Comparison of ENCODE assay signal across 13 cellular contexts in genomic region chr2:136376798-136377211, GRCh38.
A peak's percentile ranks its signal among the peaks of the same experiment; 100 is the strongest.
DNase-seq lines count a peak whose midpoint lies in the region; ATAC-seq and TF ChIP-seq lines count a peak whose summit lies in the region.
"Had no signal": no experiment of that assay in that cellular context is flagged by ENCODE, and none has a peak within 500 bp of the region (broad histone marks: within the 10 kb centered on the region; RNA-seq: fewer than 3 reads in every experiment).

No MANE protein-coding gene starts in this region.

- H3K27me3 ChIP-seq in OCI-LY3 (ENCODE audit: low read depth, low read length) (peaks cover 36% of the 10 kb centered on the region), H7 (ENCODE audit: control insufficient read depth, insufficient read depth, low read length) (no peaks in the 10 kb centered on the region)

- no peak overlapping the region for H3K9ac ChIP-seq in OCI-LY3 (ENCODE audit: low read length)

- ATAC-seq in HG02981 (IDR thresholded peaks at IDR 0.05; ENCODE audit: unreplicated experiment): no peak

- no peak overlapping the region for H2AFZ ChIP-seq in OCI-LY3 (ENCODE audit: low read depth, low read length)

- H3K4me3 ChIP-seq in OCI-LY3 (ENCODE audit: low read length): no peak overlapping the region
- H3K4me3 ChIP-seq in choroid plexus epithelial cell (ENCODE audit: low read depth, low read length): no peak overlapping the region
- H3K4me3 ChIP-seq in H7 (ENCODE audit: insufficient read depth, low read depth, low read length): no peak overlapping the region

- no peaks in the 10 kb centered on the region for H3K9me3 ChIP-seq in OCI-LY3 (ENCODE audit: insufficient read depth, low read length)

- H3K27ac ChIP-seq in OCI-LY3 (ENCODE audit: low read length): no peak overlapping the region
- H3K27ac ChIP-seq: 22Rv1, epithelial cell of prostate had no signal

- DNase-seq in NCI-H1694 treated with DMSO at 0.1 percent for 48 hours (lab: John Stamatoyannopoulos, UW): peak; percentile 17
- no peak for DNase-seq in NCI-H1694 (lab: John Stamatoyannopoulos, UW)
- DNase-seq in choroid plexus epithelial cell (ENCODE audit: low read depth): peak; percentile 10
- DNase-seq in pulmonary artery endothelial cell (ENCODE audit: low read depth, low spot score): peak; percentile 60
- no peak for DNase-seq in DMS114 treated with DMSO at 0.1 percent for 48 hours (lab: John Stamatoyannopoulos, UW; ENCODE audit: unreplicated experiment)
- no peak for DNase-seq in H7
- DNase-seq: GDM1, HCEC 1CT, NCI-H1092 treated with DMSO at 0.1 percent for 48 hours had no signal

- H3K36me3 ChIP-seq in OCI-LY3 (replicated peaks; ENCODE audit: low read depth, low read length) (no peaks in the 10 kb centered on the region), H7 (replicated peaks; ENCODE audit: control insufficient read depth, insufficient read depth, low read length) (no peaks in the 10 kb centered on the region; the same call in 1 of the 2 replicates)

- TF ChIP-seq CTCF in OCI-LY3 (IDR thresholded peaks at IDR 0.05; ENCODE audit: low read depth, low read length) (no peak), choroid plexus epithelial cell (conservative IDR thresholded peaks at IDR 0.05; ENCODE audit: low read depth, low read length) (no peak)

- no peaks in the 10 kb centered on the region for H4K20me1 ChIP-seq in OCI-LY3 (ENCODE audit: insufficient read depth, low read length)

- peak overlapping the region; percentile 76 for H3K4me2 ChIP-seq in OCI-LY3 (ENCODE audit: low read length)

- H3K79me2 ChIP-seq in OCI-LY3 (ENCODE audit: low read length): no peaks in the 10 kb centered on the region

- H3K4me1 ChIP-seq in OCI-LY3 (ENCODE audit: low read length): peaks cover 58% of the 10 kb centered on the region

Comparison
In these comparisons a context has a peak if more than half of its experiments do, and no peak if none do; other contexts are left out.
1. DNase-seq: peak in NCI-H1694 treated with DMSO at 0.1 percent for 48 hours (single experiment), choroid plexus epithelial cell (single experiment) and pulmonary artery endothelial cell (single experiment); none in NCI-H1694 (single experiment), DMS114 treated with DMSO at 0.1 percent for 48 hours (single experiment) and H7 (single experiment).